Comparison of ENCODE assay signal across 1 cellular context in genomic region chr17:29615492-29616299, GRCh38.
TF ChIP-seq lines count a peak whose summit lies in the region.

No MANE protein-coding gene starts in this region.

TF ChIP-seq in HepG2, 621 proteins besides CTCF, POLR2A, EP300 and RAD21 (continued from another document and continues in another):
- TF ChIP-seq NFKB2 (CRISPR knock-in tag; IDR thresholded peaks at IDR 0.05; ENCODE audit: borderline replicate concordance) (peak; percentile 69; the same call in 1 of the 2 replicates), ZBTB37 (CRISPR knock-in tag; IDR thresholded peaks at IDR 0.05) (no peak), KDM2A (CRISPR knock-in tag; IDR thresholded peaks at IDR 0.05; ENCODE audit: borderline replicate concordance, low read depth) (peak; percentile 71), YEATS2 (CRISPR knock-in tag; IDR thresholded peaks at IDR 0.05; ENCODE audit: borderline replicate concordance) (no peak), ZNF263 (CRISPR knock-in tag; IDR thresholded peaks at IDR 0.05) (no peak), MYC (CRISPR knock-in tag; IDR thresholded peaks at IDR 0.05; ENCODE audit: borderline replicate concordance) (peak; percentile 25; the same call in 1 of the 2 replicates), NCOA5 (CRISPR knock-in tag; IDR thresholded peaks at IDR 0.05) (no peak), SOX5 (CRISPR knock-in tag; IDR thresholded peaks at IDR 0.05; ENCODE audit: borderline replicate concordance) (no peak), MEIS2 (CRISPR knock-in tag; IDR thresholded peaks at IDR 0.05) (no peak), NFE2L2 (IDR thresholded peaks at IDR 0.05; ENCODE audit: low read length) (no peak), YEATS4 (CRISPR knock-in tag; IDR thresholded peaks at IDR 0.05; ENCODE audit: borderline replicate concordance) (no peak), MXI1 (IDR thresholded peaks at IDR 0.05; ENCODE audit: borderline replicate concordance, low read depth, low read length) (peak; percentile 65; the same call in 1 of the 3 replicates), RFXAP (CRISPR knock-in tag; IDR thresholded peaks at IDR 0.05; ENCODE audit: borderline replicate concordance) (no peak), ZBED4 (CRISPR knock-in tag; IDR thresholded peaks at IDR 0.05; ENCODE audit: borderline replicate concordance) (0 out of 2 replicates have a peak, but pooled peaks have one; percentile 19), ATF7 (IDR thresholded peaks at IDR 0.05) (no peak), ATF7 (CRISPR knock-in tag; IDR thresholded peaks at IDR 0.05) (no peak), MIER3 (CRISPR knock-in tag; IDR thresholded peaks at IDR 0.05; ENCODE audit: borderline replicate concordance) (no peak), ZNF17 (CRISPR knock-in tag; IDR thresholded peaks at IDR 0.05) (no peak), SPEN (CRISPR knock-in tag; IDR thresholded peaks at IDR 0.05; ENCODE audit: low read depth) (no peak), ZNF556 (CRISPR knock-in tag; IDR thresholded peaks at IDR 0.05; ENCODE audit: borderline replicate concordance) (peak; percentile 33; the same call in 1 of the 2 replicates), MAX (IDR thresholded peaks at IDR 0.05) (peak; percentile 66; the same call in 1 of the 2 replicates), DRAP1 (CRISPR knock-in tag; IDR thresholded peaks at IDR 0.05) (peak; percentile 98), PRDM4 (CRISPR knock-in tag; IDR thresholded peaks at IDR 0.05; ENCODE audit: borderline replicate concordance) (no peak), ZNF766 (CRISPR knock-in tag; IDR thresholded peaks at IDR 0.05; ENCODE audit: borderline replicate concordance) (no peak), ZNF543 (CRISPR knock-in tag; IDR thresholded peaks at IDR 0.05) (no peak), ZNF674 (CRISPR knock-in tag; IDR thresholded peaks at IDR 0.05; ENCODE audit: low read depth) (no peak), ZBTB26 (CRISPR knock-in tag; IDR thresholded peaks at IDR 0.05; ENCODE audit: borderline replicate concordance) (no peak), EED (CRISPR knock-in tag; IDR thresholded peaks at IDR 0.05) (no peak), THAP9 (CRISPR knock-in tag; IDR thresholded peaks at IDR 0.05; ENCODE audit: borderline replicate concordance) (peak; percentile 24; the same call in 1 of the 2 replicates), HOXA7 (CRISPR knock-in tag; IDR thresholded peaks at IDR 0.05) (no peak), ZBTB14 (CRISPR knock-in tag; IDR thresholded peaks at IDR 0.05) (no peak), ZMYM4 (CRISPR knock-in tag; IDR thresholded peaks at IDR 0.05) (peak; percentile 62; the same call in 1 of the 2 replicates), SP140L (CRISPR knock-in tag; IDR thresholded peaks at IDR 0.05; ENCODE audit: borderline replicate concordance) (no peak), ZFP36L2 (CRISPR knock-in tag; IDR thresholded peaks at IDR 0.05) (no peak), HNRNPLL (IDR thresholded peaks at IDR 0.05; ENCODE audit: low read depth, low read length, poor library complexity, severe bottlenecking) (peak; percentile 75), ISX (CRISPR knock-in tag; conservative IDR thresholded peaks at IDR 0.05) (no peak), MXD1 (CRISPR knock-in tag; IDR thresholded peaks at IDR 0.05) (peak; percentile 61; the same call in 1 of the 2 replicates), RNF2 (conservative IDR thresholded peaks at IDR 0.05; ENCODE audit: low read depth) (0 out of 2 replicates have a peak, but pooled peaks have one; percentile 54), ZBTB49 (CRISPR knock-in tag; IDR thresholded peaks at IDR 0.05; ENCODE audit: borderline replicate concordance) (no peak), FOXC1 (CRISPR knock-in tag; IDR thresholded peaks at IDR 0.05; ENCODE audit: borderline replicate concordance) (peak; percentile 74; the same call in 1 of the 2 replicates)
